Comparison of ENCODE assay signal across 11 cellular contexts in the genomic region with DNA sequence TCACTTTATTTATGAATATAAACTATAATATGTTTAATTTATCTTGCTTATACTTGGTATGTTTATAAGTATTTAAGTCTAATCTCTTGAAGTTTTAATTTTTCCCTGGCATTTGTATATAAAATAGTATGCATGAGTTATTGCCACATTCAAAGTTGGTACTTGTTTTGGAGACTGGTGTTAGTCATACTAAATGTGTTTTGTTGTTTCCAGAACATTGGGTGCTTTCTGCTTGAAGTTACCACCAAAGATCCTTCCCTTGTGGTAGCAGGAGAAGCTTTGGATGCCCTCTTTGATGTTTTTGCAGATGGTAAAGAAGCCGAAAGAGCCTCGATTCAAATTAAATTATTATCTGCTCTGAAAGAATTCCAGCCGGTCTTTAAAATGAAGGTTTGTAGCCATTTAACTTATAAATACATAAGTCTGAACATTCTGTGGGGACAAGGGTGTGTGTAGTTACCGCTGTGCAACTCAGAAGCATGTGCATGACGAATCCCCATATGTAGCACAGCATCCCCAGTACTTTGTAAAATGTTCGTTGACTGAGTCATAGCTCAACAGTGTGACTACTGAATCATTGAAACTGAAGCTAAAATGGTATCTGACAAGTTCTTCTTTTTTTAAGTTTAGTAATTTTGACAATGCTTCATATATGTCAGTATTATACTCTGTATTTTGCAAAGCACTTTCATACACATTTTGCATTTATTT. TPM values are rescaled to one million over a fixed set of nuclear protein-coding genes. Genes with fewer than 3 reads are reported as not detected.
DNase-seq lines count a peak whose midpoint lies in the region; ATAC-seq, FAIRE-seq and TF ChIP-seq lines count a peak whose summit lies in the region.
"Had no signal": no experiment of that assay in that cellular context is flagged by ENCODE, and none has a peak within 500 bp of the region (broad histone marks: within the 10 kb centered on the region; RNA-seq: fewer than 3 reads in every experiment).

No MANE protein-coding gene starts in this region.

- DNase-seq in AG04449 (ENCODE audit: low read depth, low spot score) = peak; percentile 68
- DNase-seq in chondrocyte (ENCODE audit: low spot score) = no peak
- DNase-seq in SHP77 treated with DMSO at 0.1 percent for 48 hours (lab: John Stamatoyannopoulos, UW) = no peak
- DNase-seq in T-helper 9 cell = no peak
- no peak for DNase-seq in NCI-H1092 (lab: John Stamatoyannopoulos, UW)
- no peak for DNase-seq in kidney
- DNase-seq: spleen had no signal

- no peaks in the 10 kb centered on the region for H3K9me3 ChIP-seq in kidney (ENCODE audit: control insufficient read depth in 1 of 2, low read length in 2 of 2)
- H3K9me3 ChIP-seq: spleen, thoracic aorta had no signal

- no peaks in the 10 kb centered on the region for H3K9me3 Mint-ChIP-seq in chondrocyte (ENCODE audit: low read depth)

- no peak overlapping the region for H3K4me3 Mint-ChIP-seq in chondrocyte (ENCODE audit: unreplicated experiment)

- H3K4me1 ChIP-seq in kidney (ENCODE audit: control insufficient read depth in 1 of 2, insufficient read depth in 1 of 2, low read depth in 1 of 2, low read length in 2 of 2) = no peaks in the 10 kb centered on the region
- H3K4me1 ChIP-seq: spleen had no signal

- peaks cover 25% of the 10 kb centered on the region for H3K36me3 Mint-ChIP-seq in chondrocyte (ENCODE audit: low read depth)

- H3K4me3 ChIP-seq in AG04449 (ENCODE audit: low read depth, low read length) = no peak overlapping the region
- no peak overlapping the region for H3K4me3 ChIP-seq in kidney (ENCODE audit: low read length in 2 of 2)
- H3K4me3 ChIP-seq: spleen, thoracic aorta had no signal

- CTCF ChIA-PET in AG04449 (lab: Yijun Ruan, JAX) = interaction anchor here (9.1 kb wide), 1 partner anchor 108 kb away, joined by 94 read pairs; no protein-coding TSS in a partner anchor

- H3K27ac ChIP-seq in kidney (ENCODE audit: low read depth in 2 of 2, low read length in 2 of 2) = no peak overlapping the region
- H3K27ac ChIP-seq: spleen, thoracic aorta had no signal

- peak; percentile 73 for ATAC-seq in GM18505 (IDR thresholded peaks at IDR 0.05; ENCODE audit: unreplicated experiment)
- ATAC-seq in HG03558 (IDR thresholded peaks at IDR 0.05; ENCODE audit: extremely low read depth, unreplicated experiment) = peak; percentile 52

- H3K36me3 ChIP-seq in kidney (ENCODE audit: control insufficient read depth in 1 of 2, insufficient read depth in 2 of 2, low read length in 2 of 2) = peaks cover 5 to 20% of the 10 kb centered on the region in 2 donors

- no peak overlapping the region for H3K9ac ChIP-seq in kidney (ENCODE audit: low read length in 2 of 2)

- no peak for FAIRE-seq in kidney (lab: Jason Lieb, UNC)
- FAIRE-seq: colon had no signal

- POLR2A ChIA-PET in AG04449 (lab: Yijun Ruan, JAX) = interaction anchor here (0.7 kb wide), 1 partner anchor 77 kb away, joined by 4 read pairs; a partner anchor contains a TSS

- no peaks in the 10 kb centered on the region for H3K27me3 Mint-ChIP-seq in chondrocyte (ENCODE audit: low read depth)

- no peak for TF ChIP-seq CTCF in AG04449 (IDR thresholded peaks at IDR 0.05; ENCODE audit: insufficient read depth, low read length, missing control alignments)
- TF ChIP-seq CTCF in chondrocyte (IDR thresholded peaks at IDR 0.05) = no peak
- TF ChIP-seq CTCF in kidney (IDR thresholded peaks at IDR 0.05; ENCODE audit: borderline replicate concordance, extremely low read depth, insufficient read depth) = no peak

- H3K4me1 Mint-ChIP-seq in chondrocyte (ENCODE audit: low read depth) = peaks cover 4% of the 10 kb centered on the region

- intact Hi-C loops in kidney (cut with DNase I) = no loop called here

- peak overlapping the region; percentile 9 for H3K27ac Mint-ChIP-seq in chondrocyte (ENCODE audit: unreplicated experiment)

- TF ChIP-seq POLR2A in GM18505 (IDR thresholded peaks at IDR 0.05; ENCODE audit: borderline replicate concordance, extremely low read depth, insufficient read depth, insufficient read length) = no peak

RNA-seq across cellular contexts. Expression of a gene that starts 36.4 kb away (rescaled TPM):
- total RNA-seq in chondrocyte (16.0 to 19.8 TPM (median 17.3 TPM) in 3 replicates), kidney (19.5 TPM)
- 8.9 TPM for polyA plus RNA-seq in kidney (ENCODE audit: insufficient read depth, low read depth, low replicate concordance)

RNA-seq across cellular contexts. Expression of a gene that starts 50.9 kb away (rescaled TPM):
- total RNA-seq in chondrocyte = 8.4 to 9.8 TPM (median 9.2 TPM) in 3 replicates
- 13.2 TPM for total RNA-seq in kidney
- polyA plus RNA-seq in kidney (ENCODE audit: insufficient read depth, low read depth, low replicate concordance) = 4.7 TPM
